ENCODE assay signal across 1 cellular context in the genomic region with DNA sequence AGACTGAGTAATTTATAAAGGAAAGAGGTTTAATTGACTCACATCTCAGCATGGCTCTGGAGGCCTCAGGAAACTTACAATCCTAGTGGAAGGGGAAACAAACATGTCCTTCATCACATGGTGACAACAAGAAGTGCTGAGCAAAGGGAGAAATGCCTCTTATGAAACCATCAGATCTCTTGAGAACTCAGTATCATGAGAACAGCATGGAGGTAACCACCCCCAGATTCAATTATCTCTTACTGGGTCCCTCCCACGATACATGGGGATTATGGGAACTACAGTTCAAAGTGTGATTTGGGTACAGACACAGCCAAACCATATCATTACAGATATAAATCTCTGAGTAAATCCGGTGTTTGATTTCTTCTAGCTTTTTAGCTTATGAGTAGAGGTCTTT.
TF ChIP-seq lines count a peak whose summit lies in the region.

No MANE protein-coding gene starts in this region.

TF ChIP-seq in K562, 482 proteins besides CTCF, POLR2A, EP300 and RAD21 (continued from another document):
- TF ChIP-seq GABPB2 (CRISPR knock-in tag; conservative IDR thresholded peaks at IDR 0.05) = no peak
- no peak for TF ChIP-seq PHF8 (IDR thresholded peaks at IDR 0.05; ENCODE audit: borderline replicate concordance, low read length)
- TF ChIP-seq ARHGAP35 (IDR thresholded peaks at IDR 0.05; ENCODE audit: partially characterized antibody) = no peak
- no peak for TF ChIP-seq ARID2 (IDR thresholded peaks at IDR 0.05)
- TF ChIP-seq TOE1 (IDR thresholded peaks at IDR 0.05; ENCODE audit: borderline replicate concordance) = no peak
- no peak for TF ChIP-seq TOE1 (CRISPR knock-in tag; IDR thresholded peaks at IDR 0.05; ENCODE audit: borderline replicate concordance, low read depth)
- no peak for TF ChIP-seq EZH2 (IDR thresholded peaks at IDR 0.05; ENCODE audit: borderline replicate concordance, low read depth, low read length)
- TF ChIP-seq NR2C2 (CRISPR knock-in tag; IDR thresholded peaks at IDR 0.05) = no peak
- TF ChIP-seq NR2C2 (tag; IDR thresholded peaks at IDR 0.05) = peak; percentile 46; the same call in 1 of the 2 replicates
- no peak for TF ChIP-seq AFF1 (IDR thresholded peaks at IDR 0.05; ENCODE audit: low read depth in 1 of 2, partially characterized antibody in 2 of 2)
- TF ChIP-seq BRF1 (IDR thresholded peaks at IDR 0.05; ENCODE audit: borderline replicate concordance, extremely low read depth, insufficient read length) = no peak
- TF ChIP-seq SIRT6 (IDR thresholded peaks at IDR 0.05; ENCODE audit: low read depth, low read length) = no peak
- TF ChIP-seq REST (CRISPR knock-in tag; IDR thresholded peaks at IDR 0.05; ENCODE audit: low read depth) = no peak
- no peak for TF ChIP-seq CREB1 (IDR thresholded peaks at IDR 0.05)
- TF ChIP-seq CREB1 (CRISPR knock-in tag; IDR thresholded peaks at IDR 0.05) = no peak
- TF ChIP-seq CBFA2T3 (IDR thresholded peaks at IDR 0.05) = 0 out of 2 replicates have a peak, but pooled peaks have one; percentile 7
- TF ChIP-seq ZSCAN32 (CRISPR knock-in tag; IDR thresholded peaks at IDR 0.05) = no peak
- no peak for TF ChIP-seq ETS2 (tag; IDR thresholded peaks at IDR 0.05; ENCODE audit: borderline replicate concordance, poor library complexity, severe bottlenecking)
- TF ChIP-seq, protein P1, sequence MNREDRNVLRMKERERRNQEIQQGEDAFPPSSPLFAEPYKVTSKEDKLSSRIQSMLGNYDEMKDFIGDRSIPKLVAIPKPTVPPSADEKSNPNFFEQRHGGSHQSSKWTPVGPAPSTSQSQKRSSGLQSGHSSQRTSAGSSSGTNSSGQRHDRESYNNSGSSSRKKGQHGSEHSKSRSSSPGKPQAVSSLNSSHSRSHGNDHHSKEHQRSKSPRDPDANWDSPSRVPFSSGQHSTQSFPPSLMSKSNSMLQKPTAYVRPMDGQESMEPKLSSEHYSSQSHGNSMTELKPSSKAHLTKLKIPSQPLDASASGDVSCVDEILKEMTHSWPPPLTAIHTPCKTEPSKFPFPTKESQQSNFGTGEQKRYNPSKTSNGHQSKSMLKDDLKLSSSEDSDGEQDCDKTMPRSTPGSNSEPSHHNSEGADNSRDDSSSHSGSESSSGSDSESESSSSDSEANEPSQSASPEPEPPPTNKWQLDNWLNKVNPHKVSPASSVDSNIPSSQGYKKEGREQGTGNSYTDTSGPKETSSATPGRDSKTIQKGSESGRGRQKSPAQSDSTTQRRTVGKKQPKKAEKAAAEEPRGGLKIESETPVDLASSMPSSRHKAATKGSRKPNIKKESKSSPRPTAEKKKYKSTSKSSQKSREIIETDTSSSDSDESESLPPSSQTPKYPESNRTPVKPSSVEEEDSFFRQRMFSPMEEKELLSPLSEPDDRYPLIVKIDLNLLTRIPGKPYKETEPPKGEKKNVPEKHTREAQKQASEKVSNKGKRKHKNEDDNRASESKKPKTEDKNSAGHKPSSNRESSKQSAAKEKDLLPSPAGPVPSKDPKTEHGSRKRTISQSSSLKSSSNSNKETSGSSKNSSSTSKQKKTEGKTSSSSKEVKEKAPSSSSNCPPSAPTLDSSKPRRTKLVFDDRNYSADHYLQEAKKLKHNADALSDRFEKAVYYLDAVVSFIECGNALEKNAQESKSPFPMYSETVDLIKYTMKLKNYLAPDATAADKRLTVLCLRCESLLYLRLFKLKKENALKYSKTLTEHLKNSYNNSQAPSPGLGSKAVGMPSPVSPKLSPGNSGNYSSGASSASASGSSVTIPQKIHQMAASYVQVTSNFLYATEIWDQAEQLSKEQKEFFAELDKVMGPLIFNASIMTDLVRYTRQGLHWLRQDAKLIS (CRISPR knock-in tag; IDR thresholded peaks at IDR 0.05) = no peak
- TF ChIP-seq RCOR1 (IDR thresholded peaks at IDR 0.05; ENCODE audit: borderline replicate concordance in 1 of 2, low read depth in 2 of 2, low read length in 2 of 2) = 0 out of 4 replicates have a peak, but pooled peaks of 1 of the 2 experiments have one; percentile 27
- no peak for TF ChIP-seq FOXJ3 (CRISPR knock-in tag; IDR thresholded peaks at IDR 0.05)
- no peak for TF ChIP-seq PRMT5 (CRISPR knock-in tag; IDR thresholded peaks at IDR 0.05)
- no peak for TF ChIP-seq HNRNPUL1 (IDR thresholded peaks at IDR 0.05; ENCODE audit: low read length)
- TF ChIP-seq NCOR1 (IDR thresholded peaks at IDR 0.05) = no peak
- no peak for TF ChIP-seq MTF1 (CRISPR knock-in tag; IDR thresholded peaks at IDR 0.05; ENCODE audit: borderline replicate concordance)
- TF ChIP-seq KDM1A (IDR thresholded peaks at IDR 0.05) = 0 out of 4 replicates have a peak, but pooled peaks of 1 of the 2 experiments have one; percentile 28
- no peak for TF ChIP-seq ZNF175 (CRISPR knock-in tag; IDR thresholded peaks at IDR 0.05; ENCODE audit: low read depth)
- TF ChIP-seq, protein P2, sequence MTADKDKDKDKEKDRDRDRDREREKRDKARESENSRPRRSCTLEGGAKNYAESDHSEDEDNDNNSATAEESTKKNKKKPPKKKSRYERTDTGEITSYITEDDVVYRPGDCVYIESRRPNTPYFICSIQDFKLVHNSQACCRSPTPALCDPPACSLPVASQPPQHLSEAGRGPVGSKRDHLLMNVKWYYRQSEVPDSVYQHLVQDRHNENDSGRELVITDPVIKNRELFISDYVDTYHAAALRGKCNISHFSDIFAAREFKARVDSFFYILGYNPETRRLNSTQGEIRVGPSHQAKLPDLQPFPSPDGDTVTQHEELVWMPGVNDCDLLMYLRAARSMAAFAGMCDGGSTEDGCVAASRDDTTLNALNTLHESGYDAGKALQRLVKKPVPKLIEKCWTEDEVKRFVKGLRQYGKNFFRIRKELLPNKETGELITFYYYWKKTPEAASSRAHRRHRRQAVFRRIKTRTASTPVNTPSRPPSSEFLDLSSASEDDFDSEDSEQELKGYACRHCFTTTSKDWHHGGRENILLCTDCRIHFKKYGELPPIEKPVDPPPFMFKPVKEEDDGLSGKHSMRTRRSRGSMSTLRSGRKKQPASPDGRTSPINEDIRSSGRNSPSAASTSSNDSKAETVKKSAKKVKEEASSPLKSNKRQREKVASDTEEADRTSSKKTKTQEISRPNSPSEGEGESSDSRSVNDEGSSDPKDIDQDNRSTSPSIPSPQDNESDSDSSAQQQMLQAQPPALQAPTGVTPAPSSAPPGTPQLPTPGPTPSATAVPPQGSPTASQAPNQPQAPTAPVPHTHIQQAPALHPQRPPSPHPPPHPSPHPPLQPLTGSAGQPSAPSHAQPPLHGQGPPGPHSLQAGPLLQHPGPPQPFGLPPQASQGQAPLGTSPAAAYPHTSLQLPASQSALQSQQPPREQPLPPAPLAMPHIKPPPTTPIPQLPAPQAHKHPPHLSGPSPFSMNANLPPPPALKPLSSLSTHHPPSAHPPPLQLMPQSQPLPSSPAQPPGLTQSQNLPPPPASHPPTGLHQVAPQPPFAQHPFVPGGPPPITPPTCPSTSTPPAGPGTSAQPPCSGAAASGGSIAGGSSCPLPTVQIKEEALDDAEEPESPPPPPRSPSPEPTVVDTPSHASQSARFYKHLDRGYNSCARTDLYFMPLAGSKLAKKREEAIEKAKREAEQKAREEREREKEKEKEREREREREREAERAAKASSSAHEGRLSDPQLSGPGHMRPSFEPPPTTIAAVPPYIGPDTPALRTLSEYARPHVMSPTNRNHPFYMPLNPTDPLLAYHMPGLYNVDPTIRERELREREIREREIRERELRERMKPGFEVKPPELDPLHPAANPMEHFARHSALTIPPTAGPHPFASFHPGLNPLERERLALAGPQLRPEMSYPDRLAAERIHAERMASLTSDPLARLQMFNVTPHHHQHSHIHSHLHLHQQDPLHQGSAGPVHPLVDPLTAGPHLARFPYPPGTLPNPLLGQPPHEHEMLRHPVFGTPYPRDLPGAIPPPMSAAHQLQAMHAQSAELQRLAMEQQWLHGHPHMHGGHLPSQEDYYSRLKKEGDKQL (CRISPR knock-in tag; IDR thresholded peaks at IDR 0.05; ENCODE audit: borderline replicate concordance) = no peak
- TF ChIP-seq ZNF785 (CRISPR knock-in tag; IDR thresholded peaks at IDR 0.05) = no peak
- no peak for TF ChIP-seq HEY1 (CRISPR knock-in tag; IDR thresholded peaks at IDR 0.05; ENCODE audit: borderline replicate concordance)
- peak; percentile 55 for TF ChIP-seq EGR1 (conservative IDR thresholded peaks at IDR 0.05)
- no peak for TF ChIP-seq HCFC1 (IDR thresholded peaks at IDR 0.05; ENCODE audit: low read depth, low read length)
TF ChIP-seq in K562: peak in this region for 5.
